Comparison of ENCODE assay signal across 16 cellular contexts in genomic region chr17:1045456-1045855, GRCh38. TPM values are rescaled to one million over a fixed set of nuclear protein-coding genes. Genes with fewer than 3 reads are reported as not detected.
DNase-seq lines count a peak whose midpoint lies in the region; ATAC-seq and TF ChIP-seq lines count a peak whose summit lies in the region.
"Had no signal": no experiment of that assay in that cellular context is flagged by ENCODE, and none has a peak within 500 bp of the region (broad histone marks: within the 10 kb centered on the region; RNA-seq: fewer than 3 reads in every experiment).

No MANE protein-coding gene starts in this region.

- intact Hi-C loops in right cardiac atrium (cut with DNase I) (loop anchor here in 1 of 4 donors (5.0 kb wide), 1 partner anchor 48 kb away; the partner anchor contains the start of gene TIMM22), sigmoid colon (cut with DNase I) (no loop called here), ovary (cut with DNase I) (loop anchor here in 1 of 4 donors (5.0 kb wide), 1 partner anchor 38 kb away; no protein-coding TSS in a partner anchor)

- no peak for TF ChIP-seq EP300 in sigmoid colon (IDR thresholded peaks at IDR 0.05)
- TF ChIP-seq EP300 in ovary (IDR thresholded peaks at IDR 0.05), result no peak

- no peaks in the 10 kb centered on the region for H3K79me2 ChIP-seq in hepatocyte

- H3K4me1 ChIP-seq in right cardiac atrium (ENCODE audit: control insufficient read depth, insufficient read depth, low read length) (no peaks in the 10 kb centered on the region), sigmoid colon (peaks cover 3 to 51% (median 42%) of the 10 kb centered on the region in 4 donors), ovary (ENCODE audit: insufficient read depth) (peaks cover 9% of the 10 kb centered on the region), hepatocyte (ENCODE audit: insufficient read depth) (peaks cover 22% of the 10 kb centered on the region)

- WGBS in right cardiac atrium, result 84% methylated on average over 9 of the region's 9 CpGs
- 92 to 94% methylated on average over 9 of the region's 9 CpGs for WGBS in sigmoid colon, 2 donors
- WGBS in ovary, 3 donors, result 88 to 89% (median 89%) methylated on average over 9 of the region's 9 CpGs
- 86% methylated on average over 9 of the region's 9 CpGs for WGBS in hepatocyte (ENCODE audit: low lambda C conversion rate, missing lambda C conversion rate)

- TF ChIP-seq CTCF in sigmoid colon (IDR thresholded peaks at IDR 0.05), result no peak
- no peak for TF ChIP-seq CTCF in ovary (IDR thresholded peaks at IDR 0.05)
- no peak for TF ChIP-seq CTCF in hepatocyte (IDR thresholded peaks at IDR 0.05; ENCODE audit: poor library complexity)

- no peak overlapping the region for H3K27ac ChIP-seq in right cardiac atrium (ENCODE audit: low read length)
- H3K27ac ChIP-seq in sigmoid colon, result peak overlapping the region in 2 of 4 donors; percentile 85 to 88
- no peak overlapping the region for H3K27ac ChIP-seq in ovary
- no peak overlapping the region for H3K27ac ChIP-seq in hepatocyte
- H3K27ac ChIP-seq: 22Rv1, PC-9 had no signal

- ATAC-seq in right cardiac atrium (no peak), HG03378 (IDR thresholded peaks at IDR 0.05; ENCODE audit: unreplicated experiment) (no peak)

- H3K9me2 ChIP-seq in hepatocyte (replicated peaks; ENCODE audit: insufficient read depth), result no peaks in the 10 kb centered on the region

- no peak for TF ChIP-seq POLR2A in sigmoid colon (IDR thresholded peaks at IDR 0.05)
- no peak for TF ChIP-seq POLR2A in ovary (IDR thresholded peaks at IDR 0.05)

- peaks cover 0 to 22% (median 6%) of the 10 kb centered on the region in 4 donors for H3K36me3 ChIP-seq in sigmoid colon
- no peaks in the 10 kb centered on the region for H3K36me3 ChIP-seq in ovary
- H3K36me3 ChIP-seq in hepatocyte (replicated peaks; ENCODE audit: insufficient read depth, low read depth), result no peaks in the 10 kb centered on the region

- H3K9me3 ChIP-seq in right cardiac atrium (ENCODE audit: control insufficient read depth, low read length), result no peaks in the 10 kb centered on the region
- H3K9me3 ChIP-seq in sigmoid colon, result no peaks in the 10 kb centered on the region
- H3K9me3 ChIP-seq in ovary, result no peaks in the 10 kb centered on the region
- no peaks in the 10 kb centered on the region for H3K9me3 ChIP-seq in hepatocyte (ENCODE audit: low read depth)

- H4K20me1 ChIP-seq in hepatocyte (ENCODE audit: insufficient read depth, poor library complexity, severe bottlenecking), result no peaks in the 10 kb centered on the region

- DNase-seq in NCI-H2171 treated with DMSO at 0.1 percent for 48 hours (lab: John Stamatoyannopoulos, UW) (peak; percentile 30), NCI-H2171 (lab: John Stamatoyannopoulos, UW) (no peak), cerebellar cortex (ENCODE audit: low spot score) (peak; percentile 78), right cardiac atrium (peak in 2 of 3 donors; percentile 9 to 43), sigmoid colon (peak; percentile 49), ovary (no peak), hepatocyte (ENCODE audit: low spot score) (no peak)
- DNase-seq: CD4-positive, alpha-beta T cell; DMS53; H7; NCI-H1930; NCI-H446 treated with DMSO at 0.1 percent for 48 hours; NCI-H748 treated with DMSO at 0.1 percent for 48 hours; PC-9 had no signal

- H2AFZ ChIP-seq in hepatocyte, result no peak overlapping the region
- H2AFZ ChIP-seq: PC-9 had no signal

- H3K4me3 ChIP-seq in right cardiac atrium (ENCODE audit: low read length), result no peak overlapping the region
- no peak overlapping the region for H3K4me3 ChIP-seq in sigmoid colon
- H3K4me3 ChIP-seq in ovary, result no peak overlapping the region
- H3K4me3 ChIP-seq in hepatocyte, result no peak overlapping the region
- H3K4me3 ChIP-seq: PC-9 had no signal

- H3K27me3 ChIP-seq in right cardiac atrium (ENCODE audit: control insufficient read depth, insufficient read depth), result no peaks in the 10 kb centered on the region
- no peaks in the 10 kb centered on the region for H3K27me3 ChIP-seq in sigmoid colon
- no peaks in the 10 kb centered on the region for H3K27me3 ChIP-seq in ovary
- no peaks in the 10 kb centered on the region for H3K27me3 ChIP-seq in hepatocyte

- no peak overlapping the region for H3K4me2 ChIP-seq in hepatocyte
- H3K4me2 ChIP-seq: PC-9 had no signal

RNA-seq across cellular contexts. Expression of gene TIMM22, which starts 48.5 kb away (rescaled TPM):
- 10 to 100 TPM; 13.9 to 16.1 (median 14.4) TPM for total RNA-seq in right cardiac atrium
- polyA plus RNA-seq in right cardiac atrium, result 14.2 TPM
- total RNA-seq in sigmoid colon, result 10 to 100 TPM in 3 of 4 donors, 1 to 10 TPM in 1; 8.0 to 13.6 (median 11.0) TPM
- polyA plus RNA-seq in sigmoid colon, result 1 to 10 TPM; 6.0 to 9.2 (median 8.1) TPM
- total RNA-seq in ovary, result 10 to 100 TPM in 6 of 7 donors, 1 to 10 TPM in 1; 7.9 to 15.1 (median 11.3) TPM
- 10 to 100 TPM in 1 of 2 donors, 1 to 10 TPM in 1; 8.9 to 12.6 TPM for polyA plus RNA-seq in ovary
- total RNA-seq in hepatocyte, result 16.2 and 16.7 TPM in 2 replicates
- polyA plus RNA-seq in hepatocyte, result 18.4 and 25.3 TPM in 2 replicates

Comparison
In these comparisons a context has a peak if more than half of its experiments do, and no peak if none do; other contexts are left out.
1. DNase-seq: peak in NCI-H2171 treated with DMSO at 0.1 percent for 48 hours (single experiment), cerebellar cortex (single experiment), right cardiac atrium (2 of 3) and sigmoid colon (single experiment); none in NCI-H2171 (single experiment), ovary (0 of 5) and hepatocyte (single experiment).